ENCODE assay signal across 10 cellular contexts in genomic region chr5:140967226-140967893, GRCh38. TPM values are rescaled to one million over a fixed set of nuclear protein-coding genes. Genes with fewer than 3 reads are reported as not detected.
DNase-seq lines count a peak whose midpoint lies in the region; ATAC-seq and TF ChIP-seq lines count a peak whose summit lies in the region.
"Had no signal": no experiment of that assay in that cellular context is flagged by ENCODE, and none has a peak within 500 bp of the region (broad histone marks: within the 10 kb centered on the region; RNA-seq: fewer than 3 reads in every experiment).

No MANE protein-coding gene starts in this region.

- no peak for TF ChIP-seq CTCF in SK-N-SH (IDR thresholded peaks at IDR 0.05)
- TF ChIP-seq CTCF in gastroesophageal sphincter (IDR thresholded peaks at IDR 0.05): no peak

- no peak for DNase-seq in SK-N-SH
- DNase-seq in neuronal stem cell (ENCODE audit: low spot score): no peak
- DNase-seq in NCI-H187 treated with DMSO at 0.1 percent for 48 hours (lab: John Stamatoyannopoulos, UW): no peak
- DNase-seq in MV-4-11 (lab: John Stamatoyannopoulos, UW): no peak
- DNase-seq in HEK293T (ENCODE audit: extremely low spot score): no peak
- DNase-seq: activated CD8-positive, alpha-beta memory T cell treated with anti-CD3 and anti-CD28 coated beads for 24 hours had no signal

- no peaks in the 10 kb centered on the region for H3K79me2 ChIP-seq in SK-N-SH (ENCODE audit: insufficient read depth)

- no peaks in the 10 kb centered on the region for H3K9me3 ChIP-seq in SK-N-SH
- no peaks in the 10 kb centered on the region for H3K9me3 ChIP-seq in gastroesophageal sphincter
- peaks cover 0 to 10% of the 10 kb centered on the region in 2 donors for H3K9me3 ChIP-seq in neuronal stem cell (replicated peaks in 1 of 2; ENCODE audit: control insufficient read depth in 2 of 2, insufficient read depth in 1 of 2, low read depth in 1 of 2, low read length in 2 of 2)

- H3K18ac ChIP-seq in neuronal stem cell (ENCODE audit: low read length): peak overlapping the region; percentile 39

- peak overlapping the region in 1 of 2 experiments; percentile 94; a peak in 1 of 4 replicates for H3K27ac ChIP-seq in SK-N-SH (ENCODE audit: low read depth in 2 of 2, low read length in 1 of 2)
- peak overlapping the region in 3 of 4 donors; percentile 86 to 87 (median 86) for H3K27ac ChIP-seq in gastroesophageal sphincter
- no peak overlapping the region for H3K27ac ChIP-seq in neuronal stem cell (replicated peaks; ENCODE audit: low read length)
- H3K27ac ChIP-seq in urinary bladder (ENCODE audit: low read depth): no peak overlapping the region

- WGBS in SK-N-SH (ENCODE audit: low lambda C conversion rate): 83% methylated on average over 16 of the region's 34 CpGs
- WGBS in gastroesophageal sphincter (ENCODE audit: low coverage in 1 of 2), 2 donors: 61% methylated on average over 8 of the region's 34 CpGs; no CpG with 5 or more reads in 1 of the 2 donors
- WGBS in neuronal stem cell (ENCODE audit: extremely low coverage in 2 of 2, insufficient read length in 2 of 2, insufficient replicate concordance in 1 of 2), 2 donors: no CpG with 5 or more reads among the region's 34 CpGs
- whole genome bisulfite sequencing in urinary bladder: 39% methylated on average over 34 of the region's 34 CpGs

- TF ChIP-seq RAD21 in SK-N-SH (IDR thresholded peaks at IDR 0.05; ENCODE audit: low read length): no peak

- H3K9me2 ChIP-seq in SK-N-SH: no peaks in the 10 kb centered on the region

- TF ChIP-seq POLR2A in gastroesophageal sphincter (IDR thresholded peaks at IDR 0.05): no peak

- H3K79me1 ChIP-seq in neuronal stem cell (ENCODE audit: low read depth, low read length): no peaks in the 10 kb centered on the region

- H3K14ac ChIP-seq in neuronal stem cell (ENCODE audit: low read length): no peak overlapping the region

- no peaks in the 10 kb centered on the region for H3K36me3 ChIP-seq in SK-N-SH (replicated peaks in 1 of 2; ENCODE audit: control insufficient read depth in 1 of 2, insufficient read depth in 2 of 2, low read length in 1 of 2)
- H3K36me3 ChIP-seq in gastroesophageal sphincter: no peaks in the 10 kb centered on the region
- no peaks in the 10 kb centered on the region for H3K36me3 ChIP-seq in neuronal stem cell (replicated peaks in 1 of 2; ENCODE audit: control insufficient read depth in 2 of 2, insufficient read depth in 2 of 2, low read length in 2 of 2)
- no peaks in the 10 kb centered on the region for H3K36me3 ChIP-seq in urinary bladder (ENCODE audit: insufficient read depth)

- POLR2A ChIA-PET in SK-N-SH (lab: Yijun Ruan, JAX) (interaction anchor here (0.6 to 3.4 kb wide), 9 partner anchors 9 to 320 kb away, joined by 3 to 31 read pairs (median 7); partner anchors contain the start of genes IK, NDUFA2, PCDHA12 and PCDHAC1), HEK293T (lab: Yijun Ruan, JAX) (interaction anchor here (1.1 kb wide), 1 partner anchor 36 kb away, joined by 3 read pairs; no protein-coding TSS in a partner anchor)

- no peak overlapping the region for H3K4ac ChIP-seq in neuronal stem cell (ENCODE audit: low read length)

- peak overlapping the region; percentile 45 for H3K23ac ChIP-seq in neuronal stem cell (ENCODE audit: low read depth, low read length, poor library complexity)

- H3K4me2 ChIP-seq in SK-N-SH: peak overlapping the region; percentile 94; the same call in 1 of the 2 replicates
- peak overlapping the region; percentile 98 for H3K4me2 ChIP-seq in neuronal stem cell (ENCODE audit: insufficient read depth, low read length, poor library complexity, severe bottlenecking)

- H2AFZ ChIP-seq in SK-N-SH (ENCODE audit: low read depth) (no peak overlapping the region), neuronal stem cell (ENCODE audit: low read length) (no peak overlapping the region)

- peaks cover 8 to 41% of the 10 kb centered on the region in 2 experiments; a peak in 3 of 4 replicates for H3K4me1 ChIP-seq in SK-N-SH (ENCODE audit: control insufficient read depth in 1 of 2, insufficient read depth in 2 of 2, low read depth in 1 of 2, low read length in 1 of 2)
- H3K4me1 ChIP-seq in gastroesophageal sphincter: peaks cover 0 to 70% (median 3%) of the 10 kb centered on the region in 3 donors
- H3K4me1 ChIP-seq in neuronal stem cell (ENCODE audit: control insufficient read depth in 2 of 2, insufficient read depth in 1 of 2, low read depth in 1 of 2, low read length in 2 of 2): peaks cover 7 to 11% of the 10 kb centered on the region in 2 donors
- H3K4me1 ChIP-seq in urinary bladder (ENCODE audit: insufficient read depth): no peaks in the 10 kb centered on the region

- no peak overlapping the region for H2AK5ac ChIP-seq in neuronal stem cell (ENCODE audit: low read depth, low read length)

- H3K9ac ChIP-seq in SK-N-SH (no peak overlapping the region), neuronal stem cell (ENCODE audit: low read depth, low read length, poor library complexity) (peak overlapping the region; percentile 88)

- TF ChIP-seq EP300 in SK-N-SH (IDR thresholded peaks at IDR 0.05; ENCODE audit: borderline replicate concordance in 1 of 2, low read depth in 1 of 2, low read length in 1 of 2) (no peak), gastroesophageal sphincter (IDR thresholded peaks at IDR 0.05) (no peak)

- no peak overlapping the region for H4K91ac ChIP-seq in neuronal stem cell (ENCODE audit: low read depth, low read length, poor library complexity)

- H2BK5ac ChIP-seq in neuronal stem cell (ENCODE audit: low read length): no peak overlapping the region

- no peak overlapping the region for H2BK15ac ChIP-seq in neuronal stem cell (ENCODE audit: low read length)

- ATAC-seq in SK-N-SH treated with all-trans-retinoic acid at 6 μM for 48 hours: no peak
- peak; percentile 6 for ATAC-seq in gastroesophageal sphincter

- H3K27me3 ChIP-seq in SK-N-SH (ENCODE audit: insufficient read depth): no peaks in the 10 kb centered on the region
- H3K27me3 ChIP-seq in gastroesophageal sphincter: no peaks in the 10 kb centered on the region
- peaks cover 0 to 14% (median 0%) of the 10 kb centered on the region in 3 experiments for H3K27me3 ChIP-seq in neuronal stem cell (ENCODE audit: control insufficient read depth in 3 of 3, insufficient read depth in 3 of 3, low read depth in 1 of 3, low read length in 3 of 3)

- no peak overlapping the region for H2BK120ac ChIP-seq in neuronal stem cell (ENCODE audit: low read depth, low read length)

- peak overlapping the region; percentile 64 to 75; a peak in 3 of 4 replicates for H3K4me3 ChIP-seq in SK-N-SH (ENCODE audit: low read depth in 2 of 2, low read length in 1 of 2)
- peak overlapping the region; percentile 66 to 69 for H3K4me3 ChIP-seq in gastroesophageal sphincter
- H3K4me3 ChIP-seq in neuronal stem cell (ENCODE audit: low read length in 2 of 2): peak overlapping the region in 1 of 2 donors; percentile 83
- peak overlapping the region; percentile 53 for H3K4me3 ChIP-seq in urinary bladder (ENCODE audit: low read depth, low read length)

- no peak overlapping the region for H2BK12ac ChIP-seq in neuronal stem cell (ENCODE audit: low read length)

- CTCF ChIA-PET in SK-N-SH (lab: Yijun Ruan, JAX): interaction anchor here (0.7 to 4.1 kb wide), 11 partner anchors 11 to 126 kb away, joined by 3 to 45 read pairs (median 6); partner anchors contain the start of genes PCDHA12, PCDHA8 and PCDHAC1
- CTCF ChIA-PET in HEK293T (lab: Yijun Ruan, JAX): interaction anchor here (1.5 kb wide), 1 partner anchor 73 kb away, joined by 6 read pairs; no protein-coding TSS in a partner anchor

- H4K20me1 ChIP-seq in SK-N-SH (ENCODE audit: insufficient read depth): no peaks in the 10 kb centered on the region

- H3F3A ChIP-seq in SK-N-SH (replicated peaks; ENCODE audit: insufficient read depth): no peaks in the 10 kb centered on the region

- no peak overlapping the region for H4K8ac ChIP-seq in neuronal stem cell (ENCODE audit: low read depth, low read length)

TF ChIP-seq in SK-N-SH, 30 proteins besides CTCF, POLR2A, EP300 and RAD21:
- TF ChIP-seq CHD2 (IDR thresholded peaks at IDR 0.05; ENCODE audit: low read length, partially characterized antibody) (no peak), TAF1 (IDR thresholded peaks at IDR 0.05; ENCODE audit: borderline replicate concordance, low read depth, low read length) (no peak), NRF1 (IDR thresholded peaks at IDR 0.05; ENCODE audit: low read depth, low read length) (no peak), SMC3 (IDR thresholded peaks at IDR 0.05; ENCODE audit: low read depth, low read length) (no peak), POLR2AphosphoS5 (IDR thresholded peaks at IDR 0.05; ENCODE audit: low read depth, low read length) (no peak), ELF1 (IDR thresholded peaks at IDR 0.05) (no peak)

TF ChIP-seq in HEK293T, 16 proteins besides CTCF, POLR2A, EP300 and RAD21 (continues in another document):
- TF ChIP-seq CTBP1 (IDR thresholded peaks at IDR 0.05; ENCODE audit: borderline replicate concordance) (no peak), HDGF (IDR thresholded peaks at IDR 0.05; ENCODE audit: borderline replicate concordance) (no peak), SUZ12 (IDR thresholded peaks at IDR 0.05) (no peak), BHLHE40 (IDR thresholded peaks at IDR 0.05; ENCODE audit: borderline replicate concordance) (no peak), TARDBP (IDR thresholded peaks at IDR 0.05) (no peak), L3MBTL2 (conservative IDR thresholded peaks at IDR 0.05) (no peak), FOXK2 (IDR thresholded peaks at IDR 0.05) (no peak), ARNT (IDR thresholded peaks at IDR 0.05) (no peak), LEF1 (IDR thresholded peaks at IDR 0.05; ENCODE audit: borderline replicate concordance) (no peak), FOXM1 (IDR thresholded peaks at IDR 0.05; ENCODE audit: borderline replicate concordance) (no peak)

RNA-seq across cellular contexts. Expression of gene PCDHAC2, which starts 1.1 kb away (rescaled TPM):
- polyA plus RNA-seq in SK-N-SH (2012; rRNA removed) (0.39 and 0.76 TPM in 2 replicates), urinary bladder (0.67 TPM)
- polyA plus RNA-seq in SK-N-SH (2012; cell fraction: cytosol; rRNA removed): 1.1 and 1.8 TPM in 2 replicates
- 0.30 and 0.53 TPM in 2 replicates for polyA plus RNA-seq in SK-N-SH (2012; cell fraction: nucleus; rRNA removed)
- total RNA-seq in gastroesophageal sphincter (10 to 100 TPM in 3 of 4 donors, 1 to 10 TPM in 1; 1.6 to 25.9 (median 13.9) TPM), urinary bladder (3.0 TPM)
- polyA plus RNA-seq in neuronal stem cell (2013, experiment 1 of 2): 6.4 TPM
- polyA plus RNA-seq in neuronal stem cell (2013, experiment 2 of 2): 7.4 TPM
- total RNA-seq: T-helper 2 cell treated with Interferon-gamma antibody and Interleukin-4, amounts not matched to agents 100 ng/mL and 5 ng/mL, for 36 hours had no signal

RNA-seq across cellular contexts. Expression of gene PCDHAC1, which starts 41.3 kb away (rescaled TPM):
- 0.08 and 0.21 TPM in 2 replicates for polyA plus RNA-seq in SK-N-SH (2012; rRNA removed)
- polyA plus RNA-seq in SK-N-SH (2012; cell fraction: cytosol; rRNA removed): 0.10 and 0.24 TPM in 2 replicates
- 0.12 and 0.13 TPM in 2 replicates for polyA plus RNA-seq in SK-N-SH (2012; cell fraction: nucleus; rRNA removed)
- 1 to 10 TPM in 2 of 4 donors, under 1 TPM in 2; 0.47 to 6.6 (median 1.4) TPM for total RNA-seq in gastroesophageal sphincter
- polyA plus RNA-seq in neuronal stem cell (2013, experiment 1 of 2): 0.63 TPM
- polyA plus RNA-seq in neuronal stem cell (2013, experiment 2 of 2): 0.82 TPM
- 1.5 TPM for total RNA-seq in urinary bladder
- 0.13 TPM for polyA plus RNA-seq in urinary bladder
- total RNA-seq: T-helper 2 cell treated with Interferon-gamma antibody and Interleukin-4, amounts not matched to agents 100 ng/mL and 5 ng/mL, for 36 hours had no signal

Comparison
In these comparisons a context has a peak if more than half of its experiments do, and no peak if none do; other contexts are left out.
1. H3K27ac ChIP-seq: peak in gastroesophageal sphincter (3 of 4); none in neuronal stem cell (single experiment) and urinary bladder (single experiment).